In genomic region chr4:6190486-6190885, GRCh38 we compare ENCODE assay signal across 22 cellular contexts.
"Had no signal": no experiment of that assay in that cellular context is flagged by ENCODE, and none has a peak within 500 bp of the region (broad histone marks: within the 10 kb centered on the region; RNA-seq: fewer than 3 reads in every experiment).

No MANE protein-coding gene starts in this region.

- H3K36me3 ChIP-seq: esophagus muscularis mucosa, gastrocnemius medialis, left lung, lower lobe of right lung, neutrophil, stomach, thoracic aorta, transverse colon had no signal

- H3K27ac Mint-ChIP-seq: memory B cell, nephron progenitor cell had no signal

- H3K27ac ChIP-seq: epithelial cell of prostate, esophagus muscularis mucosa, gastrocnemius medialis, left lung, lower lobe of right lung, neutrophil, psoas muscle, stomach, thoracic aorta, transverse colon had no signal

- H3K4me1 ChIP-seq: esophagus muscularis mucosa, gastrocnemius medialis, left lung, lower lobe of right lung, psoas muscle, stomach, transverse colon had no signal

- H3K4me1 Mint-ChIP-seq: memory B cell, nephron progenitor cell had no signal

- DNase-seq: effector memory CD4-positive, alpha-beta T cell; gastrocnemius medialis; glutamatergic neuron; islet precursor cell; left lung; lower lobe of right lung; midbrain; nephron progenitor cell; psoas muscle; retina; stimulated activated CD4-positive, alpha-beta T cell treated with anti-CD3 and anti-CD28 coated beads, Interleukin-2, amount 100 ng/mL, for 24 hours; stimulated activated CD4-positive, alpha-beta T cell treated with anti-CD3 and anti-CD28 coated beads, Interleukin-4, amount 100 ng/mL, for 4 hours; stimulated activated naive CD4-positive, alpha-beta T cell; stomach; substantia nigra; transverse colon had no signal

- H3K27me3 ChIP-seq: neutrophil had no signal

- H3K4me3 Mint-ChIP-seq: memory B cell, nephron progenitor cell had no signal

- H3K4me3 ChIP-seq: esophagus muscularis mucosa, gastrocnemius medialis, left lung, lower lobe of right lung, psoas muscle, stomach, thoracic aorta, transverse colon had no signal

- ATAC-seq: gastrocnemius medialis, left lung, psoas muscle, sciatic nerve had no signal
